21 cellular contexts compared by ENCODE assay signal in the genomic region with DNA sequence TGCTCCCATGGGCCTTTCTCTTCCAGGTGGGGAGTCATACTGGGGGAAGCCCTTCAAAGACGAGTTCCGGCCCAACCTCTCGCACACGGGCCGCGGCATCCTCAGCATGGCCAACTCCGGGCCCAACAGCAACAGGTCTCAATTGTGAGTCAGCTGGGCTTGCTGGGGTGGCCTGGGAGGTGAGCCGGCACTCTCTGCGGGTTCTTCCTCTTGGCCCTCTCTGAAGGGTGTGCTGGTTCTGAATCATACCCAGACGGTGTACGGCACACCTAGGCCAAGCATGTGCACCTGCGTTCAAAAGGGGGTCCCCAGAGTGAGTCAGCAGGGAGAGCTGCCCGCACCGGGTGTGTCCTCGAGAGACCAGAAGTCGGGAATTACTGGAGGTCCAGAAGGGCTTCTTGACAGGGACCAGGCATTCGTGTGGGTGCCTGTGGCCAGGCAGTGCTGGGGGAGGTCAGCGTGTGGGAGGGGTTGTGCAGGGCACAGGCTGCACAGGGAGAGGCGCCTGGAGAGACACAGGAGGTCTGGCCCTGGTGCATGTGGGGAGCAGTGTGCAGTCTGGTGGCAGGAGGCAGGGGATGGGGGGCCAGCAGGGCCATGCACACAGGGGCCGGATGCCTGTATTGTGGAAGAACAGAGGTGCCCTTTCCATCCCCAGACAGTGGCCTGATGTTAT. TPM values are rescaled to one million over a fixed set of nuclear protein-coding genes. Genes with fewer than 3 reads are reported as not detected.
A peak's percentile ranks its signal among the peaks of the same experiment; 100 is the strongest.
DNase-seq lines count a peak whose midpoint lies in the region; ATAC-seq, FAIRE-seq and TF ChIP-seq lines count a peak whose summit lies in the region.
"Had no signal": no experiment of that assay in that cellular context is flagged by ENCODE, and none has a peak within 500 bp of the region (broad histone marks: within the 10 kb centered on the region; RNA-seq: fewer than 3 reads in every experiment).

No MANE protein-coding gene starts in this region.

- no peak for ATAC-seq in stimulated activated naive CD8-positive, alpha-beta T cell treated with anti-CD3 and anti-CD28 coated beads, Interleukin-15, amount 100 ng/mL, for 72 hours
- ATAC-seq in RWPE2 (ENCODE audit: low read depth) = peak; percentile 85
- ATAC-seq in left lobe of liver = peak; percentile 15
- ATAC-seq: activated CD4-positive, alpha-beta T cell treated with anti-CD3 and anti-CD28 coated beads for 36 hours; left ventricle myocardium superior; pancreas; SK-N-SH treated with all-trans-retinoic acid at 6 μM for 48 hours had no signal

- H3K36me3 Mint-ChIP-seq in stimulated activated naive CD8-positive, alpha-beta T cell treated with anti-CD3 and anti-CD28 coated beads, Interleukin-15, Interleukin-2, amounts not matched to agents 100 ng/mL and 50 ng/mL, for 24 hours (ENCODE audit: low read depth) = peaks cover 29% of the 10 kb centered on the region
- H3K36me3 Mint-ChIP-seq in mesothelial cell of epicardium = peaks cover 27% of the 10 kb centered on the region

- peaks cover 10% of the 10 kb centered on the region for H3K4me1 ChIP-seq in RWPE2 (ENCODE audit: insufficient read depth, poor library complexity, severe bottlenecking)
- H3K4me1 ChIP-seq: breast epithelium, esophagus squamous epithelium, Peyer's patch had no signal

- peaks cover 17% of the 10 kb centered on the region for H3K36me3 ChIP-seq in RWPE2 (ENCODE audit: low read depth)
- H3K36me3 ChIP-seq: breast epithelium had no signal

- no peak overlapping the region for H3K4me3 Mint-ChIP-seq in stimulated activated naive CD8-positive, alpha-beta T cell treated with anti-CD3 and anti-CD28 coated beads, Interleukin-15, Interleukin-2, amounts not matched to agents 100 ng/mL and 50 ng/mL, for 24 hours
- H3K4me3 Mint-ChIP-seq in stimulated activated naive CD8-positive, alpha-beta T cell treated with anti-CD3 and anti-CD28 coated beads, Interleukin-15, amount 100 ng/mL, for 72 hours = no peak overlapping the region
- H3K4me3 Mint-ChIP-seq in mesothelial cell of epicardium = no peak overlapping the region
- H3K4me3 Mint-ChIP-seq: activated CD4-positive, alpha-beta T cell treated with anti-CD3 and anti-CD28 coated beads for 36 hours had no signal

- peaks cover 1% of the 10 kb centered on the region for H3K9me3 ChIP-seq in RWPE2 (ENCODE audit: severe bottlenecking)
- H3K9me3 ChIP-seq: breast epithelium, esophagus squamous epithelium, pancreas, Peyer's patch had no signal

- peaks cover 26% of the 10 kb centered on the region for H3K4me1 Mint-ChIP-seq in stimulated activated naive CD8-positive, alpha-beta T cell treated with anti-CD3 and anti-CD28 coated beads, Interleukin-15, Interleukin-2, amounts not matched to agents 100 ng/mL and 50 ng/mL, for 24 hours (ENCODE audit: low read depth)
- peaks cover 33% of the 10 kb centered on the region for H3K4me1 Mint-ChIP-seq in stimulated activated naive CD8-positive, alpha-beta T cell treated with anti-CD3 and anti-CD28 coated beads, Interleukin-15, amount 100 ng/mL, for 72 hours
- no peaks in the 10 kb centered on the region for H3K4me1 Mint-ChIP-seq in mesothelial cell of epicardium

- H3K27me3 Mint-ChIP-seq in stimulated activated naive CD8-positive, alpha-beta T cell treated with anti-CD3 and anti-CD28 coated beads, Interleukin-15, Interleukin-2, amounts not matched to agents 100 ng/mL and 50 ng/mL, for 24 hours = no peaks in the 10 kb centered on the region
- H3K27me3 Mint-ChIP-seq in stimulated activated naive CD8-positive, alpha-beta T cell treated with anti-CD3 and anti-CD28 coated beads, Interleukin-15, amount 100 ng/mL, for 72 hours = no peaks in the 10 kb centered on the region
- H3K27me3 Mint-ChIP-seq in mesothelial cell of epicardium (ENCODE audit: low read depth) = no peaks in the 10 kb centered on the region
- H3K27me3 Mint-ChIP-seq: activated CD4-positive, alpha-beta T cell treated with anti-CD3 and anti-CD28 coated beads for 36 hours had no signal

- peak overlapping the region; percentile 61 for H3K27ac Mint-ChIP-seq in stimulated activated naive CD8-positive, alpha-beta T cell treated with anti-CD3 and anti-CD28 coated beads, Interleukin-15, Interleukin-2, amounts not matched to agents 100 ng/mL and 50 ng/mL, for 24 hours
- H3K27ac Mint-ChIP-seq in stimulated activated naive CD8-positive, alpha-beta T cell treated with anti-CD3 and anti-CD28 coated beads, Interleukin-15, amount 100 ng/mL, for 72 hours = peak overlapping the region in 1 of 2 donors; percentile 59
- H3K27ac Mint-ChIP-seq in mesothelial cell of epicardium = no peak overlapping the region

- peak overlapping the region; percentile 48 for H3K27ac ChIP-seq in RWPE2 (ENCODE audit: poor library complexity, severe bottlenecking)
- H3K27ac ChIP-seq: breast epithelium, Peyer's patch had no signal

- peak; percentile 66 for FAIRE-seq in urothelium cell line (lab: Jason Lieb, UNC)
- FAIRE-seq: pancreas had no signal

- H3K27me3 ChIP-seq in RWPE2 (ENCODE audit: insufficient read depth, poor library complexity, severe bottlenecking) = no peaks in the 10 kb centered on the region
- H3K27me3 ChIP-seq: breast epithelium, esophagus squamous epithelium, pancreas, Peyer's patch had no signal

- no peaks in the 10 kb centered on the region for H3K9me3 Mint-ChIP-seq in stimulated activated naive CD8-positive, alpha-beta T cell treated with anti-CD3 and anti-CD28 coated beads, Interleukin-15, Interleukin-2, amounts not matched to agents 100 ng/mL and 50 ng/mL, for 24 hours
- H3K9me3 Mint-ChIP-seq in stimulated activated naive CD8-positive, alpha-beta T cell treated with anti-CD3 and anti-CD28 coated beads, Interleukin-15, amount 100 ng/mL, for 72 hours = no peaks in the 10 kb centered on the region
- H3K9me3 Mint-ChIP-seq in mesothelial cell of epicardium = no peaks in the 10 kb centered on the region

- H3K4me3 ChIP-seq in RWPE2 (ENCODE audit: severe bottlenecking) = no peak overlapping the region
- H3K4me3 ChIP-seq: breast epithelium, esophagus squamous epithelium, pancreas, Peyer's patch had no signal

- TF ChIP-seq CTCF in RWPE2 (IDR thresholded peaks at IDR 0.05; ENCODE audit: poor library complexity, severe bottlenecking) (no peak), mesothelial cell of epicardium (IDR thresholded peaks at IDR 0.05; ENCODE audit: unreplicated experiment) (no peak)

- no peak for DNase-seq in stimulated activated naive CD8-positive, alpha-beta T cell treated with anti-CD3 and anti-CD28 coated beads, Interleukin-15, amount 100 ng/mL, for 72 hours
- DNase-seq in RWPE2 (ENCODE audit: low spot score) (no peak), left lobe of liver (ENCODE audit: low spot score) (no peak), urothelium cell line (ENCODE audit: low spot score) (no peak), mesothelial cell of epicardium (ENCODE audit: low spot score in 2 of 2, unreplicated experiment in 2 of 2) (no peak), NAMALWA (ENCODE audit: low spot score) (no peak), putamen (ENCODE audit: low spot score) (no peak)
- DNase-seq: activated CD4-positive, alpha-beta T cell treated with anti-CD3 and anti-CD28 coated beads for 36 hours; Calu3; esophagus squamous epithelium; Kasumi-1; left ventricle myocardium superior; NCI-H82; pancreas; Peyer's patch; stimulated activated CD4-positive, alpha-beta T cell treated with anti-CD3 and anti-CD28 coated beads, Interleukin-2, amount 100 ng/mL, for 24 hours; T1000 had no signal

RNA-seq across cellular contexts. Expression of a gene that starts 23.0 kb away (rescaled TPM):
- total RNA-seq in left lobe of liver = 18.1 TPM
- total RNA-seq in mesothelial cell of epicardium = 40.5 to 44.8 TPM (median 41.2 TPM) in 3 replicates

RNA-seq across cellular contexts. Expression of a gene that starts 46.7 kb away (rescaled TPM):
- 99.1 TPM for total RNA-seq in left lobe of liver
- total RNA-seq in mesothelial cell of epicardium = 19.6 to 22.1 TPM (median 20.2 TPM) in 3 replicates

RNA-seq across cellular contexts. Expression of a gene that starts 46.8 kb away (rescaled TPM):
- 2.4 TPM for total RNA-seq in left lobe of liver
- 17.2 to 18.4 TPM (median 17.8 TPM) in 3 replicates for total RNA-seq in mesothelial cell of epicardium

RNA-seq across cellular contexts. Expression of a gene that starts 56.3 kb away (rescaled TPM):
- total RNA-seq in left lobe of liver = 0.45 TPM
- 0.78 to 1.3 TPM (median 0.84 TPM) in 3 replicates for total RNA-seq in mesothelial cell of epicardium
- total RNA-seq: Calu3, HT1080, left ventricle myocardium superior had no signal

RNA-seq across cellular contexts. Expression of a gene that starts 59.0 kb away (rescaled TPM):
- 10.0 TPM for total RNA-seq in left lobe of liver
- 25.3 to 26.2 TPM (median 25.8 TPM) in 3 replicates for total RNA-seq in mesothelial cell of epicardium
